Comparison of ENCODE assay signal across 11 cellular contexts in the genomic region with DNA sequence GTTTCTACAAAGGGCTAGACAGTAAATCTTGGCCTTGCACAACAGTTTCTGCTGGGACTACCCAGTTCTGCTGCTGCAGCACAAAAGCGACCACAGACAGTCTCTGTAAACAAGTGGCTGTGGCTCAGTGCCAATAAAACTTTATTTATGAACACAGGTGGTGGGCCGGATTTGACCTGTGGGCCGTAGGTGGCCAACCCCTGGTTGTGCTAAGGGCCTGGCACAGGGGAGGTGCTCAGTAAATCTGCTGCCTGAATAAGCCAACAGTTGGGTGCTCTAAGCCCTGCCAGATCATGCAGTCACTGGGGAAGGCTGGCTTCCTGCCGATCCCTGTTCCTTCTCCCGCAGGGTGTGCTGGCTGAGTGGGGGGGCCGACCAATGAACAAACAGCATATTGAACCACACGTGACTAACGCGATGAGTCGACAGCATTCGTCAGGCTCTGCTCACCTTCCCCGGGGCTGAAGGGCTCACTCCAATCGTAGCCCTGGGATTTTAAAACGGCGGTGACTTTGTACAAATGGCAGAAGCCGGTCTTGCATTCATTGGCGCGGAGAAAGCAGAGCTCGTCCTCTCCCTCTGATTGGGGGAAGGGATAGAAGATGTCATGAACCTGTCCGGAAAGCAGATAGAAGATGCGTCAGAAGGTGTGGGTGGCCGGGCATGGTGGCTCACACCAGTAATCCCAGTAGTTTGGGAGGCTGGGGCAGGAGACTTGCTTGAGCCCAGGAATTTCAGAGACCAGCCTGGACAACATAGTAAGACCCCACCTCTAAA. TPM values are rescaled to one million over a fixed set of nuclear protein-coding genes. Genes with fewer than 3 reads are reported as not detected.
A peak's percentile ranks its signal among the peaks of the same experiment; 100 is the strongest.
DNase-seq lines count a peak whose midpoint lies in the region; ATAC-seq and TF ChIP-seq lines count a peak whose summit lies in the region.
"Had no signal": no experiment of that assay in that cellular context is flagged by ENCODE, and none has a peak within 500 bp of the region (broad histone marks: within the 10 kb centered on the region; RNA-seq: fewer than 3 reads in every experiment).

No MANE protein-coding gene starts in this region.

- H3K27me3 ChIP-seq in BLaER1 treated with 17β-estradiol and CSF1 and Interleukin-3, amounts not matched to agents 10 nM and 100 nM = no peaks in the 10 kb centered on the region

- peak; percentile 99 for DNase-seq in NCI-H226
- peak; percentile 88 for DNase-seq in epidermal melanocyte (ENCODE audit: insufficient read length, low spot score)
- DNase-seq in nephron progenitor cell = no peak
- no peak for DNase-seq in SK-N-DZ (ENCODE audit: low spot score)
- DNase-seq in NCI-H524 treated with DMSO at 0.1 percent for 48 hours (lab: John Stamatoyannopoulos, UW) = no peak
- no peak for DNase-seq in progenitor cell of endocrine pancreas (ENCODE audit: low spot score, unreplicated experiment)
- DNase-seq: NCI-H1092; stimulated activated CD4-positive, alpha-beta T cell treated with anti-CD3 and anti-CD28 coated beads, Interleukin-15, amount 100 ng/mL, for 24 hours had no signal

- peak overlapping the region in 7 of 11 experiments; percentile 39 to 70 (median 58); a peak in 8 of 22 replicates for H3K9ac ChIP-seq in BLaER1 treated with 17β-estradiol and CSF1 and Interleukin-3, amounts not matched to agents 10 nM and 100 nM

- peaks cover 35% of the 10 kb centered on the region for H3K36me3 Mint-ChIP-seq in nephron progenitor cell (ENCODE audit: low read depth)
- H3K36me3 Mint-ChIP-seq in progenitor cell of endocrine pancreas (ENCODE audit: insufficient read depth) = peaks cover 22% of the 10 kb centered on the region

- H3K27ac ChIP-seq in BLaER1 treated with 17β-estradiol and CSF1 and Interleukin-3, amounts not matched to agents 10 nM and 100 nM = peak overlapping the region in 10 of 11 experiments; percentile 45 to 70 (median 60); a peak in 16 of 22 replicates

- H3K4me3 ChIP-seq in BLaER1 treated with 17β-estradiol and CSF1 and Interleukin-3, amounts not matched to agents 10 nM and 100 nM = no peak overlapping the region

- peak overlapping the region; percentile 83 for H3K27ac Mint-ChIP-seq in nephron progenitor cell
- no peak overlapping the region for H3K27ac Mint-ChIP-seq in progenitor cell of endocrine pancreas
- H3K27ac Mint-ChIP-seq: activated naive CD8-positive, alpha-beta T cell had no signal

- peaks cover 72 to 98% (median 91%) of the 10 kb centered on the region in 11 experiments for H3K36me3 ChIP-seq in BLaER1 treated with 17β-estradiol and CSF1 and Interleukin-3, amounts not matched to agents 10 nM and 100 nM

- no peak for TF ChIP-seq CTCF in nephron progenitor cell (IDR thresholded peaks at IDR 0.05)
- TF ChIP-seq CTCF in progenitor cell of endocrine pancreas (IDR thresholded peaks at IDR 0.05; ENCODE audit: unreplicated experiment) = no peak

- peaks cover 10% of the 10 kb centered on the region for H3K4me1 Mint-ChIP-seq in nephron progenitor cell
- no peaks in the 10 kb centered on the region for H3K4me1 Mint-ChIP-seq in progenitor cell of endocrine pancreas (ENCODE audit: low read depth)

- H3K9me3 Mint-ChIP-seq in nephron progenitor cell = no peaks in the 10 kb centered on the region
- H3K9me3 Mint-ChIP-seq in progenitor cell of endocrine pancreas (ENCODE audit: low read depth) = no peaks in the 10 kb centered on the region

- ATAC-seq in HG02678 (IDR thresholded peaks at IDR 0.05; ENCODE audit: unreplicated experiment) = no peak

- peaks cover 2% of the 10 kb centered on the region for H3K27me3 Mint-ChIP-seq in nephron progenitor cell (ENCODE audit: low read depth, poor library complexity)
- H3K27me3 Mint-ChIP-seq in progenitor cell of endocrine pancreas = no peaks in the 10 kb centered on the region
- H3K27me3 Mint-ChIP-seq: activated naive CD8-positive, alpha-beta T cell had no signal

- H3K4me1 ChIP-seq in BLaER1 treated with 17β-estradiol and CSF1 and Interleukin-3, amounts not matched to agents 10 nM and 100 nM = peaks cover 57 to 82% (median 71%) of the 10 kb centered on the region in 10 experiments

- H3K4me2 ChIP-seq in BLaER1 treated with 17β-estradiol and CSF1 and Interleukin-3, amounts not matched to agents 10 nM and 100 nM = peak overlapping the region; percentile 84 to 99 (median 95)

- H3K4me3 Mint-ChIP-seq in nephron progenitor cell (no peak overlapping the region), progenitor cell of endocrine pancreas (ENCODE audit: low read depth) (no peak overlapping the region)
- H3K4me3 Mint-ChIP-seq: activated naive CD8-positive, alpha-beta T cell had no signal

- H3K9me3 ChIP-seq in BLaER1 treated with 17β-estradiol and CSF1 and Interleukin-3, amounts not matched to agents 10 nM and 100 nM (replicated peaks in 1 of 11) = no peaks in the 10 kb centered on the region

- peaks cover 0 to 82% (median 48%) of the 10 kb centered on the region in 11 experiments; a peak in 19 of 22 replicates for H4K20me1 ChIP-seq in BLaER1 treated with 17β-estradiol and CSF1 and Interleukin-3, amounts not matched to agents 10 nM and 100 nM

RNA-seq across cellular contexts. Expression of a gene that starts 24.3 kb away (rescaled TPM):
- 66.4 and 72.3 TPM in 2 replicates for polyA plus RNA-seq in SK-N-DZ (2014; cell fraction: cytosol; rRNA removed)
- polyA plus RNA-seq in SK-N-DZ (2014; cell fraction: nucleus; rRNA removed) = 38.4 and 39.3 TPM in 2 replicates
- total RNA-seq in progenitor cell of endocrine pancreas = 42.5 and 45.9 TPM in 2 replicates

RNA-seq across cellular contexts. Expression of a gene that starts 29.2 kb away (rescaled TPM):
- 17.4 and 29.8 TPM in 2 replicates for polyA plus RNA-seq in SK-N-DZ (2014; cell fraction: cytosol; rRNA removed)
- 20.5 and 30.7 TPM in 2 replicates for polyA plus RNA-seq in SK-N-DZ (2014; cell fraction: nucleus; rRNA removed)
- 48.9 and 50.3 TPM in 2 replicates for total RNA-seq in progenitor cell of endocrine pancreas

RNA-seq across cellular contexts. Expression of a gene that starts 55.1 kb away (rescaled TPM):
- 5.4 and 8.5 TPM in 2 replicates for polyA plus RNA-seq in SK-N-DZ (2014; cell fraction: cytosol; rRNA removed)
- 1.8 and 2.0 TPM in 2 replicates for polyA plus RNA-seq in SK-N-DZ (2014; cell fraction: nucleus; rRNA removed)
- 7.3 and 8.5 TPM in 2 replicates for total RNA-seq in progenitor cell of endocrine pancreas

Comparison
In these comparisons a context has a peak if more than half of its experiments do, and no peak if none do; other contexts are left out.
1. DNase-seq: peak in NCI-H226 (single experiment) and epidermal melanocyte (single experiment); none in nephron progenitor cell (single experiment), SK-N-DZ (single experiment), NCI-H524 treated with DMSO at 0.1 percent for 48 hours (single experiment) and progenitor cell of endocrine pancreas (single experiment).